ENCODE assay signal across 8 cellular contexts in genomic region chr13:107864543-107865460, GRCh38.
DNase-seq lines count a peak whose midpoint lies in the region; ATAC-seq, FAIRE-seq and TF ChIP-seq lines count a peak whose summit lies in the region.

No MANE protein-coding gene starts in this region.

- H3K36me3 ChIP-seq in kidney epithelial cell (ENCODE audit: control insufficient read depth, insufficient read depth, low read length): no peaks in the 10 kb centered on the region

- H3K36me3 Mint-ChIP-seq in activated naive CD8-positive, alpha-beta T cell treated with anti-CD3 and anti-CD28 coated beads, Interleukin-2, amount 10 ng/mL, durations not matched to agents 7 days and 5 days: no peaks in the 10 kb centered on the region

- H3K4me3 ChIP-seq in LNCaP clone FGC (ENCODE audit: low read depth, low read length) (no peak overlapping the region), kidney epithelial cell (ENCODE audit: low read depth, low read length) (peak overlapping the region; percentile 84)

- no peaks in the 10 kb centered on the region for H3K4me1 Mint-ChIP-seq in activated naive CD8-positive, alpha-beta T cell treated with anti-CD3 and anti-CD28 coated beads, Interleukin-2, amount 10 ng/mL, durations not matched to agents 7 days and 5 days

- no peak for TF ChIP-seq CTCF in LNCaP clone FGC (IDR thresholded peaks at IDR 0.05; ENCODE audit: control insufficient read depth, extremely low read depth, insufficient read depth)
- TF ChIP-seq CTCF in kidney epithelial cell (IDR thresholded peaks at IDR 0.05; ENCODE audit: insufficient read depth, low read length, poor library complexity, severe bottlenecking): no peak

- H3K27me3 ChIP-seq in kidney epithelial cell (ENCODE audit: control insufficient read depth, insufficient read depth, low read length): no peaks in the 10 kb centered on the region

- H3K27ac Mint-ChIP-seq in activated naive CD8-positive, alpha-beta T cell treated with anti-CD3 and anti-CD28 coated beads, Interleukin-2, amount 10 ng/mL, durations not matched to agents 7 days and 5 days: no peak overlapping the region

- TF ChIP-seq POLR2A in GM12891 (IDR thresholded peaks at IDR 0.05; ENCODE audit: low read depth, low read length): no peak

- no peaks in the 10 kb centered on the region for H3K9me3 Mint-ChIP-seq in activated naive CD8-positive, alpha-beta T cell treated with anti-CD3 and anti-CD28 coated beads, Interleukin-2, amount 10 ng/mL, durations not matched to agents 7 days and 5 days

- peaks cover 41% of the 10 kb centered on the region for H3K27me3 Mint-ChIP-seq in activated naive CD8-positive, alpha-beta T cell treated with anti-CD3 and anti-CD28 coated beads, Interleukin-2, amount 10 ng/mL, durations not matched to agents 7 days and 5 days

- peak overlapping the region; percentile 56 for H3K4me3 Mint-ChIP-seq in activated naive CD8-positive, alpha-beta T cell treated with anti-CD3 and anti-CD28 coated beads, Interleukin-2, amount 10 ng/mL, durations not matched to agents 7 days and 5 days

- POLR2A ChIA-PET in activated naive CD8-positive, alpha-beta T cell treated with anti-CD3 and anti-CD28 coated beads, Interleukin-2, amount 10 ng/mL, durations not matched to agents 7 days and 5 days (lab: Charles Lee): no interaction called here

- ATAC-seq in activated naive CD8-positive, alpha-beta T cell treated with anti-CD3 and anti-CD28 coated beads, Interleukin-2, amount 10 ng/mL, durations not matched to agents 7 days and 5 days (ENCODE audit: low read depth): no peak
- ATAC-seq in HG02970 (IDR thresholded peaks at IDR 0.05; ENCODE audit: low FRiP score, unreplicated experiment) (no peak), GM21619 (IDR thresholded peaks at IDR 0.05; ENCODE audit: unreplicated experiment) (no peak)

- DNase-seq in DMS53 (lab: John Stamatoyannopoulos, UW) (peak; percentile 35), LNCaP clone FGC (ENCODE audit: low read depth) (peak; percentile 11), kidney epithelial cell (ENCODE audit: low read depth) (no peak), GM12891 (ENCODE audit: insufficient read length, low spot score) (no peak), occipital lobe (lab: John Stamatoyannopoulos, UW) (no peak)
- no peak for DNase-seq in activated naive CD8-positive, alpha-beta T cell treated with anti-CD3 and anti-CD28 coated beads, Interleukin-2, amount 10 ng/mL, durations not matched to agents 7 days and 5 days

- FAIRE-seq in GM12891 (lab: Jason Lieb, UNC): no peak

TF ChIP-seq in GM12891, 5 proteins besides CTCF, POLR2A, EP300 and RAD21:
- TF ChIP-seq PAX5 (IDR thresholded peaks at IDR 0.05; ENCODE audit: insufficient read depth, low read length, severe bottlenecking) (no peak), SPI1 (IDR thresholded peaks at IDR 0.05; ENCODE audit: low read depth, low read length) (no peak), POU2F2 (IDR thresholded peaks at IDR 0.05; ENCODE audit: low read depth, low read length) (no peak), TAF1 (IDR thresholded peaks at IDR 0.05; ENCODE audit: low read depth, low read length) (no peak), POLR2AphosphoS5 (IDR thresholded peaks at IDR 0.05; ENCODE audit: low read depth, low read length) (no peak)

Comparison
In these comparisons a context has a peak if more than half of its experiments do, and no peak if none do; other contexts are left out.
1. DNase-seq: peak in DMS53 (single experiment) and LNCaP clone FGC (single experiment); none in activated naive CD8-positive, alpha-beta T cell treated with anti-CD3 and anti-CD28 coated beads, Interleukin-2, amount 10 ng/mL, durations not matched to agents 7 days and 5 days (single experiment), kidney epithelial cell (single experiment), GM12891 (single experiment) and occipital lobe (single experiment).